ENCODE assay signal across 9 cellular contexts in the genomic region with DNA sequence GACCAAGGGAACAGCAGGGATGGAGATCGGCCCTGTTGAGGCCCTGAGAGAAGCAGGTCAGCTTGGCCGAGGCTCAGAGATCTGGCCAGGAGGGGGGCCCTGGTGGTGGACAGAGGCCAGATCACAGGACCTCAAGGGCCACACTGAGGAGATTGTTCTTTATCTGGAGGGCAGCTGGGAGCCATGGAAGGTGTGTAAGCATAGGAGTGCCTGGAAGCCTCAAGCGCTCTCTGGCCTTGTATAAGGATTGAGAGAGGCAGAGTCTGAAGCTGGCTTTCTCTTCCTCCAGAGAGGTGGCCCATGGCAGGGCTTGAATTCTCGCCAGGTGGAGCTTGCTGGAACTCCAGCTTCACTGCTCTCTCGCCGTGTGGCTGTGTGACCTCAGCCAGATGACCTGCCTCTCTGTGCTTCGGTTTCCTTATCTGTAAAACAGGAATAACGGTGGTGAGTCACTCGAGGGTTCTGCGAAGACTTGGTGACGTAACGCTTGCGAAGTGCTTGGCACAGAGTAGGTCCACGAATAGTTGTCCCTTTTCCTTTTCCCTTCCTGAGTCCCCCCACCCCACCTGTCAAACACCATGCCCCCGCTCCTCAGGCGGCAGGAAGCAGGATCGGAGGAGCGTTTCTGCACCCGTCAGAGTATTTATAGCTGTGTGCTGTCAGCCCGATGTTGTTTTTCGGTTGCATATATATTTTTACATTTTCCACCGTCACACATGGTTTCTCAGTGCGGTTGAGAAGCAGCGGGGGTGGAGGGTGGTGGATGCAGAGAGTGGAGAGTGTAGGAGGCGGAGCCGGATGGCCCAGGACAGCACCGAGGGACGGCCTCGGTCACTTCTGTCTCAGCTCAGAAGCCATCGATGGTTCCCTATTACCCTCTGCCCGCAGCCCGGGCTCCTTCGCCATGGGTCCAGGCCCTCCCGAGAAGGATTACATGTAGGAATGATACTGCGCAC. TPM values are rescaled to one million over a fixed set of nuclear protein-coding genes. Genes with fewer than 3 reads are reported as not detected.
DNase-seq lines count a peak whose midpoint lies in the region; ATAC-seq and TF ChIP-seq lines count a peak whose summit lies in the region.
"Had no signal": no experiment of that assay in that cellular context is flagged by ENCODE, and none has a peak within 500 bp of the region (broad histone marks: within the 10 kb centered on the region; RNA-seq: fewer than 3 reads in every experiment).

No MANE protein-coding gene starts in this region.

- peak; percentile 63 for ATAC-seq in GM18502 (IDR thresholded peaks at IDR 0.05; ENCODE audit: poor library complexity, unreplicated experiment)
- peak; percentile 76 for ATAC-seq in HG02798 (IDR thresholded peaks at IDR 0.05; ENCODE audit: poor library complexity, unreplicated experiment)
- peak; percentile 69 for ATAC-seq in naive thymus-derived CD8-positive, alpha-beta T cell
- ATAC-seq in gastroesophageal sphincter: no peak

- WGBS in thyroid gland, 2 donors: 61 to 62% methylated on average over 35 of the region's 35 CpGs
- WGBS in gastroesophageal sphincter (ENCODE audit: low coverage in 1 of 2), 2 donors: 52 to 56% methylated on average over 12 to 16 of the region's 35 CpGs

- peaks cover 42% of the 10 kb centered on the region for H3K4me1 Mint-ChIP-seq in activated naive CD8-positive, alpha-beta T cell (ENCODE audit: low read depth)
- H3K4me1 Mint-ChIP-seq in naive thymus-derived CD8-positive, alpha-beta T cell: peaks cover 31 to 86% (median 40%) of the 10 kb centered on the region in 4 donors

- peak; percentile 46 for TF ChIP-seq POLR2A in Raji (IDR thresholded peaks at IDR 0.05; ENCODE audit: insufficient read depth, low read depth, low read length)
- no peak for TF ChIP-seq POLR2A in thyroid gland (IDR thresholded peaks at IDR 0.05)
- no peak for TF ChIP-seq POLR2A in gastroesophageal sphincter (IDR thresholded peaks at IDR 0.05)

- H3K9me3 ChIP-seq in thyroid gland (no peaks in the 10 kb centered on the region), gastroesophageal sphincter (no peaks in the 10 kb centered on the region)

- POLR2A ChIA-PET in naive thymus-derived CD8-positive, alpha-beta T cell (lab: Charles Lee): interaction anchor here (0.5 to 3.3 kb wide), 8 partner anchors 12 to 164 kb away, joined by 3 to 25 read pairs (median 6); no protein-coding TSS in a partner anchor

- no peaks in the 10 kb centered on the region for H3K36me3 ChIP-seq in thyroid gland
- H3K36me3 ChIP-seq in gastroesophageal sphincter: no peaks in the 10 kb centered on the region

- no peak for TF ChIP-seq EP300 in gastroesophageal sphincter (IDR thresholded peaks at IDR 0.05)

- no peaks in the 10 kb centered on the region for H3K27me3 Mint-ChIP-seq in activated naive CD8-positive, alpha-beta T cell
- no peaks in the 10 kb centered on the region for H3K27me3 Mint-ChIP-seq in naive thymus-derived CD8-positive, alpha-beta T cell

- H3K4me3 ChIP-seq in thyroid gland (replicated peaks in 1 of 3): no peak overlapping the region
- peak overlapping the region in 1 of 2 donors; percentile 15 for H3K4me3 ChIP-seq in gastroesophageal sphincter

- peak overlapping the region; percentile 96 for H3K27ac Mint-ChIP-seq in activated naive CD8-positive, alpha-beta T cell
- peak overlapping the region; percentile 80 to 96 (median 92) for H3K27ac Mint-ChIP-seq in naive thymus-derived CD8-positive, alpha-beta T cell

- no peaks in the 10 kb centered on the region for H3K36me3 Mint-ChIP-seq in activated naive CD8-positive, alpha-beta T cell
- H3K36me3 Mint-ChIP-seq in naive thymus-derived CD8-positive, alpha-beta T cell: no peaks in the 10 kb centered on the region

- DNase-seq in naive thymus-derived CD8-positive, alpha-beta T cell: peak in 8 of 10 donors; percentile 7 to 45 (median 34)
- DNase-seq in thyroid gland (peak in 1 of 2 donors; percentile 28), ureter (ENCODE audit: low spot score) (no peak)

- intact Hi-C loops in thyroid gland (cut with DNase I): no loop called here

- H3K27me3 ChIP-seq in thyroid gland (no peaks in the 10 kb centered on the region), gastroesophageal sphincter (no peaks in the 10 kb centered on the region)

- peaks cover 30 to 48% of the 10 kb centered on the region in 2 donors for H3K4me1 ChIP-seq in thyroid gland
- H3K4me1 ChIP-seq in gastroesophageal sphincter: peaks cover 0 to 31% (median 3%) of the 10 kb centered on the region in 3 donors

- H3K27ac ChIP-seq in thyroid gland (peak overlapping the region in 2 of 3 donors; percentile 62 to 80), gastroesophageal sphincter (peak overlapping the region in 2 of 4 donors; percentile 7 to 8)

- peak overlapping the region; percentile 88 for H3K4me3 Mint-ChIP-seq in activated naive CD8-positive, alpha-beta T cell
- H3K4me3 Mint-ChIP-seq in naive thymus-derived CD8-positive, alpha-beta T cell: peak overlapping the region; percentile 80 to 93 (median 90)

- TF ChIP-seq CTCF in thyroid gland (IDR thresholded peaks at IDR 0.05) (no peak), gastroesophageal sphincter (IDR thresholded peaks at IDR 0.05) (no peak)

- H3K9me3 Mint-ChIP-seq in activated naive CD8-positive, alpha-beta T cell (ENCODE audit: low read depth): no peaks in the 10 kb centered on the region
- no peaks in the 10 kb centered on the region for H3K9me3 Mint-ChIP-seq in naive thymus-derived CD8-positive, alpha-beta T cell

RNA-seq across cellular contexts. Expression of a gene that starts 17.0 kb away (rescaled TPM):
- total RNA-seq in naive thymus-derived CD8-positive, alpha-beta T cell: under 1 TPM; 0.18 to 0.25 TPM
- under 1 TPM in 1 of 3 donors, not detected in 2; 0.08 TPM for polyA plus RNA-seq in naive thymus-derived CD8-positive, alpha-beta T cell
- total RNA-seq in thyroid gland: under 1 TPM in 1 of 4 donors, not detected in 3; 0.11 TPM
- 0.05 TPM for total RNA-seq in ureter
- total RNA-seq in gastroesophageal sphincter: not detected
- total RNA-seq: RPMI7951 had no signal
